In the genomic region with DNA sequence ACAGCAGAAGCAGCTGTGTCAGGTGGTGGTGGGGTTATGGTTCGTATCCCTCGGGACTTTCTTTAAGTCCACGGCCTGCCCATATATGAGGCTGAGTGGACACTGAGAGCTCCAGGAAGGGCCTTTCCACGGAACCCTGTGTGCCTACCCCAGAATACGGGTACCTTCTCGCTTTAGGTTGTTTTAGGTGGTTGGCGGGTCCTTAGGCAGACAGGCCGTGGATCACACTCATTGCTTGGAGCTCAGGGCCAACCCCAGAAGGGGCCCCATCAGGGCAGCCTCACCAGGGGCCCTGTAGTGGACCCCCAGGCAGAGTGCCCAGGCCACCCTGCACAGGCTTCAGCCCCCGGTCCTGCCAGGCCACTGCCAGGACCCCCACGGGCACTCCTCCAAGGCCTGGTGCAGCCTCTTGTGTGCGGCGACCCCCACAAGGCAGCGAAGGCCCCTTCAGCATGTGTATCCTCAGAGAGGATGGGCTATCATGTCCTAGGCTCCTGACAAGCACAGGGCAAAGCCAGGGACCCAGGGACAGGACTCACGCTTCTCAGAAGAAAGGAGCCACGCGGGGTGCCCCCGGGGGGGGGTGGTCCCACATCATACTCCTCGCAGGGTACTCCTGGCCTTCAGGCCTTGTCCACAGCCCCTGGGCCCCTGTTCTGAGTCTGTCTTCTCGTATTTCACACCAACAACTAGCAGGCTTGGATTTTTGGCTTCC, we compare ENCODE assay signal across 1 cellular context.
TF ChIP-seq lines count a peak whose summit lies in the region.

No MANE protein-coding gene starts in this region.

TF ChIP-seq in WTC11, 78 proteins besides CTCF, POLR2A, EP300 and RAD21 (continued from another document):
- TF ChIP-seq, protein P1, sequence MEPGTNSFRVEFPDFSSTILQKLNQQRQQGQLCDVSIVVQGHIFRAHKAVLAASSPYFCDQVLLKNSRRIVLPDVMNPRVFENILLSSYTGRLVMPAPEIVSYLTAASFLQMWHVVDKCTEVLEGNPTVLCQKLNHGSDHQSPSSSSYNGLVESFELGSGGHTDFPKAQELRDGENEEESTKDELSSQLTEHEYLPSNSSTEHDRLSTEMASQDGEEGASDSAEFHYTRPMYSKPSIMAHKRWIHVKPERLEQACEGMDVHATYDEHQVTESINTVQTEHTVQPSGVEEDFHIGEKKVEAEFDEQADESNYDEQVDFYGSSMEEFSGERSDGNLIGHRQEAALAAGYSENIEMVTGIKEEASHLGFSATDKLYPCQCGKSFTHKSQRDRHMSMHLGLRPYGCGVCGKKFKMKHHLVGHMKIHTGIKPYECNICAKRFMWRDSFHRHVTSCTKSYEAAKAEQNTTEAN (CRISPR knock-in tag; IDR thresholded peaks at IDR 0.05): no peak
- TF ChIP-seq SMAD3 (CRISPR knock-in tag; IDR thresholded peaks at IDR 0.05; ENCODE audit: borderline replicate concordance): no peak
